In the genomic region with DNA sequence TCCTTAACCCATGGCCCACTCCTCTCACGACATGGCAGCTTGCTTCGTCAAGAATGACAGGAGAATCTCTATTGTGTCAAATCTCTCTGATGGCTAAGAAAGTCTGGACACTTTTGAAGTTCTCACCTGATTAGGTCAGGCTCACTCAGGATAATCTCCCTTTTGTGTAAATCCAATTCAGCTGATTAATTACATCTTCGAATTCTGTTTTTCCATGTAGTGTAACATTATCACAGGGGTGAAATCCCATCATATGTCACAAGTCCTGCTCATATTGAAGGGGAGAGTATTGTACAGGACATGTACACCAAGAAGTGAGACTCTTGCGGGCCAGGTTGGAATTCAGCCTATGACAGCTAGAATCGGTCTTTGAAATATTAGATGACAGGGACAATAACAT, we compare ENCODE assay signal across 32 cellular contexts. TPM values are rescaled to one million over a fixed set of nuclear protein-coding genes. Genes with fewer than 3 reads are reported as not detected.
"Had no signal": no experiment of that assay in that cellular context is flagged by ENCODE, and none has a peak within 500 bp of the region (broad histone marks: within the 10 kb centered on the region; RNA-seq: fewer than 3 reads in every experiment).

No MANE protein-coding gene starts in this region.

- H3K4me3 ChIP-seq: stomach, suprapubic skin, testis, thoracic aorta, thyroid gland, tibial artery, tibial nerve, transverse colon, upper lobe of left lung, upper lobe of right lung, uterus, vagina had no signal

- DNase-seq: stimulated activated CD4-positive, alpha-beta T cell treated with anti-CD3 and anti-CD28 coated beads, Interleukin-2, amount 100 ng/mL, for 48 hours; stimulated activated CD4-positive, alpha-beta T cell treated with anti-CD3 and anti-CD28 coated beads, Interleukin-4, amount 100 ng/mL, for 1 hour; stimulated activated CD4-positive, alpha-beta T cell treated with anti-CD3 and anti-CD28 coated beads, Interleukin-4, amount 100 ng/mL, for 24 hours; stimulated activated CD4-positive, alpha-beta T cell treated with anti-CD3 and anti-CD28 coated beads, Interleukin-4, amount 100 ng/mL, for 4 hours; stimulated activated CD8-positive, alpha-beta memory T cell treated with anti-CD3 and anti-CD28 coated beads, Interleukin-4, amount 100 ng/mL, for 48 hours; stimulated activated naive B cell treated with anti-CD40 and anti-IgM and Interleukin-4, amounts not matched to agents 10 μg/mL and 1 μg/mL and 100 μg/mL, for 72 hours; stimulated activated naive CD4-positive, alpha-beta T cell; stimulated activated naive CD4-positive, alpha-beta T cell treated with Interleukin-2 at 50 U/mL for 16 hours; stimulated activated naive CD8-positive, alpha-beta T cell treated with anti-CD3 and anti-CD28 coated beads, Interleukin-15, amount 100 ng/mL, for 72 hours; stimulated activated naive CD8-positive, alpha-beta T cell treated with anti-CD3 and anti-CD28 coated beads, Interleukin-15, Interleukin-2, amounts not matched to agents 100 U/mL and 50 U/mL, for 24 hours; stomach; substantia nigra; testis; thyroid gland; tibial artery; transverse colon; trophoblast cell; upper lobe of left lung; upper lobe of right lung; uterus had no signal

- H3K4me1 ChIP-seq: suprapubic skin, testis, thyroid gland, upper lobe of left lung, upper lobe of right lung, vagina had no signal

- ATAC-seq: stimulated activated effector memory CD8-positive, alpha-beta T cell treated with anti-CD3 and anti-CD28 coated beads, Interleukin-12 subunit alpha, Interleukin-12 subunit beta, amount 100 ng/mL, for 72 hours; stimulated activated memory B cell treated with anti-CD40 and anti-IgM and Interleukin-4, amounts not matched to agents 10 μg/mL and 1 μg/mL and 100 μg/mL, for 72 hours; stimulated activated naive B cell treated with anti-CD40 and anti-IgM and Interleukin-4, amounts not matched to agents 10 μg/mL and 1 μg/mL and 100 μg/mL, for 72 hours; stimulated activated naive CD8-positive, alpha-beta T cell treated with anti-CD3 and anti-CD28 coated beads, Interleukin-15, amount 100 ng/mL, for 72 hours; stimulated activated naive CD8-positive, alpha-beta T cell treated with anti-CD3 and anti-CD28 coated beads, Interleukin-15, Interleukin-2, amounts not matched to agents 100 U/mL and 50 U/mL, for 24 hours; upper lobe of right lung had no signal

- FAIRE-seq: urothelium cell line had no signal

- H3K27me3 ChIP-seq: stomach, suprapubic skin, testis, thyroid gland, tibial artery, tibial nerve, transverse colon, upper lobe of left lung, upper lobe of right lung, uterus, vagina had no signal

- H3K9me3 ChIP-seq: stomach, suprapubic skin, testis, thoracic aorta, thyroid gland, tibial artery, transverse colon, upper lobe of left lung, upper lobe of right lung, uterus, vagina had no signal

- H3K36me3 ChIP-seq: stomach, suprapubic skin, thoracic aorta, thyroid gland, tibial artery, tibial nerve, transverse colon, upper lobe of left lung, upper lobe of right lung, uterus, vagina had no signal

- H3K27ac ChIP-seq: stomach, suprapubic skin, testis, thoracic aorta, thyroid gland, tibial artery, tibial nerve, transverse colon, upper lobe of left lung, upper lobe of right lung, uterus, vagina had no signal

RNA-seq across cellular contexts. Expression of a gene that starts 16.2 kb away (rescaled TPM):
- total RNA-seq: stomach, subcutaneous adipose tissue, suprapubic skin, temporal lobe, thoracic aorta, thyroid gland, tibial nerve, transverse colon, upper lobe of left lung, upper lobe of right lung, ureter, urinary bladder, uterus, vagina had no signal
- polyA plus RNA-seq: stomach, thymus, urinary bladder had no signal

RNA-seq across cellular contexts. Expression of a gene that starts 29.3 kb away (rescaled TPM):
- total RNA-seq: subcutaneous adipose tissue, suprapubic skin, thoracic aorta, thyroid gland, tibial nerve, transverse colon, upper lobe of left lung, upper lobe of right lung, ureter, urinary bladder, uterus, vagina had no signal
- polyA plus RNA-seq: stomach, thymus, urinary bladder had no signal

RNA-seq across cellular contexts. Expression of a gene that starts 48.9 kb away (rescaled TPM):
- total RNA-seq: stomach, subcutaneous adipose tissue, suprapubic skin, temporal lobe, thoracic aorta, thyroid gland, tibial nerve, transverse colon, upper lobe of left lung, upper lobe of right lung, ureter, urinary bladder, uterus, vagina had no signal
- polyA plus RNA-seq: stomach, thymus, urinary bladder had no signal
